Comparison of ENCODE assay signal across 1 cellular context in the genomic region with DNA sequence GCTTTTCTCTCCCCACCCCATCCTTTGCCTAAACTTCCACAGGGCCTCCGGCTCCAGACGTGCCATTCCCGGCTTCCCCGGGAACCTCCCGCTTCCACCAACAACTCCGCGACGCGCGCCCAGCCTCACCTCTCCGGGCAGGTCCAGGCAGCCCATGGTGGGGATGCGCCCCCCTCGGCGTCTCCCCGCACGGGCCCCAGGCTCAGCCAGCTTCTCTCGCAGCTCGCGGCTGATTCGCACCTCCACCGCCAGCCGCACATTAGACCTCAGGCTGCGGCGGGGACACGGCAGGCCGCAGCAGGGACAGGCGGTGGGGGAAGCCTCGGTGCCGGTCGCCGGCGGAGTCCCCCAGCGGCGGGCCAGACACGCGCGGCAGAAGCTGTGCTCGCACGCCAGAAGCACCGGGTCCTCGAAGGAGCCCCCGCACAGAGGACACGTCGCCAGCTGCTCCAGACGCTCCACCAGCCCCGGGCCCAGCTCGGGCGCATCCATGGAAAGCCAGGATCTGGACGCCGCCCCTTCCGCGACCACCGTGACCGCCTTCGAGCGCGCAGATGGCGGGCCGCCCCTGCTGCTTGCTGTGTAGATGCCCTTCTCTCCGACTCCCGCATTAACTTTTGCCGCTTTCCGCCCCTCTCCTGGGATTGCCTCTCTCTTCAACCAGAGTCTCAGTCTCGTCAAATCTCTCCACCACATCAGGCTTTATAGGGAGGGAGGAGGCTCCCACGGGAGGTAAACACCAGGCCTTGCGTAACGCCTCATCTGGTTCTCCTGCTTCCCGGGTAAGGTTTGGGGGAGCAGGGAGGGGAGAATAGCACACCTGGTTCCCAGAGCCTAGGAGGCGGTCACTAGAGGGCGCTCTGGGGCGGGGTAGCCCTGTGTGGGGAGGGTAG.
TF ChIP-seq lines count a peak whose summit lies in the region.

A gene with protein sequence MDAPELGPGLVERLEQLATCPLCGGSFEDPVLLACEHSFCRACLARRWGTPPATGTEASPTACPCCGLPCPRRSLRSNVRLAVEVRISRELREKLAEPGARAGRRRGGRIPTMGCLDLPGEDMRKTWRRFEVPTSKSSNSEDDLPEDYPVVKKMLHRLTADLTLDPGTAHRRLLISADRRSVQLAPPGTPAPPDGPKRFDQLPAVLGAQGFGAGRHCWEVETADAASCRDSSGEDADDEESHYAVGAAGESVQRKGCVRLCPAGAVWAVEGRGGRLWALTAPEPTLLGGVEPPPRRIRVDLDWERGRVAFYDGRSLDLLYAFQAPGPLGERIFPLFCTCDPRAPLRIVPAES (minus strand): TSS at position 676 of the 893 bp plus-strand sequence. CDS start 184 bp downstream, at position 492.

TF ChIP-seq in A549, 52 proteins besides CTCF, POLR2A, EP300 and RAD21:
- TF ChIP-seq, protein P1, sequence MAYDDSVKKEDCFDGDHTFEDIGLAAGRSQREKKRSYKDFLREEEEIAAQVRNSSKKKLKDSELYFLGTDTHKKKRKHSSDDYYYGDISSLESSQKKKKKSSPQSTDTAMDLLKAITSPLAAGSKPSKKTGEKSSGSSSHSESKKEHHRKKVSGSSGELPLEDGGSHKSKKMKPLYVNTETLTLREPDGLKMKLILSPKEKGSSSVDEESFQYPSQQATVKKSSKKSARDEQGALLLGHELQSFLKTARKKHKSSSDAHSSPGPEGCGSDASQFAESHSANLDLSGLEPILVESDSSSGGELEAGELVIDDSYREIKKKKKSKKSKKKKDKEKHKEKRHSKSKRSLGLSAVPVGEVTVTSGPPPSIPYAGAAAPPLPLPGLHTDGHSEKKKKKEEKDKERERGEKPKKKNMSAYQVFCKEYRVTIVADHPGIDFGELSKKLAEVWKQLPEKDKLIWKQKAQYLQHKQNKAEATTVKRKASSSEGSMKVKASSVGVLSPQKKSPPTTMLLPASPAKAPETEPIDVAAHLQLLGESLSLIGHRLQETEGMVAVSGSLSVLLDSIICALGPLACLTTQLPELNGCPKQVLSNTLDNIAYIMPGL (CRISPR knock-in tag; IDR thresholded peaks at IDR 0.05; ENCODE audit: borderline replicate concordance), result no peak
- TF ChIP-seq GATA3 (IDR thresholded peaks at IDR 0.05; ENCODE audit: borderline replicate concordance) (no peak), BHLHE40 (IDR thresholded peaks at IDR 0.05; ENCODE audit: low read depth, low read length) (no peak), PHF8 (IDR thresholded peaks at IDR 0.05; ENCODE audit: borderline replicate concordance, low read depth) (no peak), HOXB13 (CRISPR knock-in tag; IDR thresholded peaks at IDR 0.05; ENCODE audit: low read depth) (no peak), FOSL2 (IDR thresholded peaks at IDR 0.05) (no peak), FOSL2 (CRISPR knock-in tag; IDR thresholded peaks at IDR 0.05) (no peak), CHD2 (IDR thresholded peaks at IDR 0.05; ENCODE audit: low read length, partially characterized antibody) (no peak)
- TF ChIP-seq, protein P2, sequence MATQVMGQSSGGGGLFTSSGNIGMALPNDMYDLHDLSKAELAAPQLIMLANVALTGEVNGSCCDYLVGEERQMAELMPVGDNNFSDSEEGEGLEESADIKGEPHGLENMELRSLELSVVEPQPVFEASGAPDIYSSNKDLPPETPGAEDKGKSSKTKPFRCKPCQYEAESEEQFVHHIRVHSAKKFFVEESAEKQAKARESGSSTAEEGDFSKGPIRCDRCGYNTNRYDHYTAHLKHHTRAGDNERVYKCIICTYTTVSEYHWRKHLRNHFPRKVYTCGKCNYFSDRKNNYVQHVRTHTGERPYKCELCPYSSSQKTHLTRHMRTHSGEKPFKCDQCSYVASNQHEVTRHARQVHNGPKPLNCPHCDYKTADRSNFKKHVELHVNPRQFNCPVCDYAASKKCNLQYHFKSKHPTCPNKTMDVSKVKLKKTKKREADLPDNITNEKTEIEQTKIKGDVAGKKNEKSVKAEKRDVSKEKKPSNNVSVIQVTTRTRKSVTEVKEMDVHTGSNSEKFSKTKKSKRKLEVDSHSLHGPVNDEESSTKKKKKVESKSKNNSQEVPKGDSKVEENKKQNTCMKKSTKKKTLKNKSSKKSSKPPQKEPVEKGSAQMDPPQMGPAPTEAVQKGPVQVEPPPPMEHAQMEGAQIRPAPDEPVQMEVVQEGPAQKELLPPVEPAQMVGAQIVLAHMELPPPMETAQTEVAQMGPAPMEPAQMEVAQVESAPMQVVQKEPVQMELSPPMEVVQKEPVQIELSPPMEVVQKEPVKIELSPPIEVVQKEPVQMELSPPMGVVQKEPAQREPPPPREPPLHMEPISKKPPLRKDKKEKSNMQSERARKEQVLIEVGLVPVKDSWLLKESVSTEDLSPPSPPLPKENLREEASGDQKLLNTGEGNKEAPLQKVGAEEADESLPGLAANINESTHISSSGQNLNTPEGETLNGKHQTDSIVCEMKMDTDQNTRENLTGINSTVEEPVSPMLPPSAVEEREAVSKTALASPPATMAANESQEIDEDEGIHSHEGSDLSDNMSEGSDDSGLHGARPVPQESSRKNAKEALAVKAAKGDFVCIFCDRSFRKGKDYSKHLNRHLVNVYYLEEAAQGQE (IDR thresholded peaks at IDR 0.05), result no peak
- TF ChIP-seq, protein P3, sequence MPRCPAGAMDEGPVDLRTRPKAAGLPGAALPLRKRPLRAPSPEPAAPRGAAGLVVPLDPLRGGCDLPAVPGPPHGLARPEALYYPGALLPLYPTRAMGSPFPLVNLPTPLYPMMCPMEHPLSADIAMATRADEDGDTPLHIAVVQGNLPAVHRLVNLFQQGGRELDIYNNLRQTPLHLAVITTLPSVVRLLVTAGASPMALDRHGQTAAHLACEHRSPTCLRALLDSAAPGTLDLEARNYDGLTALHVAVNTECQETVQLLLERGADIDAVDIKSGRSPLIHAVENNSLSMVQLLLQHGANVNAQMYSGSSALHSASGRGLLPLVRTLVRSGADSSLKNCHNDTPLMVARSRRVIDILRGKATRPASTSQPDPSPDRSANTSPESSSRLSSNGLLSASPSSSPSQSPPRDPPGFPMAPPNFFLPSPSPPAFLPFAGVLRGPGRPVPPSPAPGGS (IDR thresholded peaks at IDR 0.05), result no peak
- TF ChIP-seq, protein P4, sequence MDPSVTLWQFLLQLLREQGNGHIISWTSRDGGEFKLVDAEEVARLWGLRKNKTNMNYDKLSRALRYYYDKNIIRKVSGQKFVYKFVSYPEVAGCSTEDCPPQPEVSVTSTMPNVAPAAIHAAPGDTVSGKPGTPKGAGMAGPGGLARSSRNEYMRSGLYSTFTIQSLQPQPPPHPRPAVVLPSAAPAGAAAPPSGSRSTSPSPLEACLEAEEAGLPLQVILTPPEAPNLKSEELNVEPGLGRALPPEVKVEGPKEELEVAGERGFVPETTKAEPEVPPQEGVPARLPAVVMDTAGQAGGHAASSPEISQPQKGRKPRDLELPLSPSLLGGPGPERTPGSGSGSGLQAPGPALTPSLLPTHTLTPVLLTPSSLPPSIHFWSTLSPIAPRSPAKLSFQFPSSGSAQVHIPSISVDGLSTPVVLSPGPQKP (IDR thresholded peaks at IDR 0.05; ENCODE audit: low read depth, low read length), result no peak
